Comparison of ENCODE assay signal across 12 cellular contexts in genomic region chr18:76859474-76860339, GRCh38. TPM values are rescaled to one million over a fixed set of nuclear protein-coding genes. Genes with fewer than 3 reads are reported as not detected.
A peak's percentile ranks its signal among the peaks of the same experiment; 100 is the strongest.
DNase-seq lines count a peak whose midpoint lies in the region; ATAC-seq and TF ChIP-seq lines count a peak whose summit lies in the region.
"Had no signal": no experiment of that assay in that cellular context is flagged by ENCODE, and none has a peak within 500 bp of the region (broad histone marks: within the 10 kb centered on the region; RNA-seq: fewer than 3 reads in every experiment).

No MANE protein-coding gene starts in this region.

- ATAC-seq in HG02678 (IDR thresholded peaks at IDR 0.05; ENCODE audit: unreplicated experiment): peak; percentile 95
- peak; percentile 99 for ATAC-seq in activated T-helper 17 cell treated with anti-CD3 and anti-CD28 coated beads, Interleukin-2, amount 50 U/mL, for 72 hours (replicated peaks)
- ATAC-seq: gastrocnemius medialis had no signal

- H3K36me3 Mint-ChIP-seq in activated naive CD4-positive, alpha-beta T cell treated with anti-CD3 and anti-CD28 coated beads, Interleukin-2, amount 50 U/mL, for 24 hours: peaks cover 26% of the 10 kb centered on the region
- H3K36me3 Mint-ChIP-seq in activated T-helper 17 cell treated with anti-CD3 and anti-CD28 coated beads, Interleukin-2, amount 50 U/mL, for 72 hours (ENCODE audit: low read depth): peaks cover 78% of the 10 kb centered on the region
- H3K36me3 Mint-ChIP-seq in stimulated activated naive CD8-positive, alpha-beta T cell treated with anti-CD3 and anti-CD28 coated beads, Interleukin-15, Interleukin-2, amounts not matched to agents 100 ng/mL and 50 ng/mL, for 24 hours (ENCODE audit: low read depth): peaks cover 57% of the 10 kb centered on the region

- H3K4me3 ChIP-seq in tibial nerve: no peak overlapping the region
- no peak overlapping the region for H3K4me3 ChIP-seq in prostate gland
- H3K4me3 ChIP-seq: gastrocnemius medialis, MG63, spleen had no signal

- H3K27ac ChIP-seq in tibial nerve (no peak overlapping the region), prostate gland (no peak overlapping the region)
- H3K27ac ChIP-seq: gastrocnemius medialis, spleen had no signal

- peaks cover 29% of the 10 kb centered on the region for H3K4me1 Mint-ChIP-seq in activated naive CD4-positive, alpha-beta T cell treated with anti-CD3 and anti-CD28 coated beads, Interleukin-2, amount 50 U/mL, for 24 hours
- peaks cover 22% of the 10 kb centered on the region for H3K4me1 Mint-ChIP-seq in activated T-helper 17 cell treated with anti-CD3 and anti-CD28 coated beads, Interleukin-2, amount 50 U/mL, for 72 hours
- peaks cover 33% of the 10 kb centered on the region for H3K4me1 Mint-ChIP-seq in stimulated activated naive CD8-positive, alpha-beta T cell treated with anti-CD3 and anti-CD28 coated beads, Interleukin-15, Interleukin-2, amounts not matched to agents 100 ng/mL and 50 ng/mL, for 24 hours (ENCODE audit: low read depth)

- H3K27me3 ChIP-seq in tibial nerve (no peaks in the 10 kb centered on the region), prostate gland (replicated peaks; ENCODE audit: insufficient read depth) (no peaks in the 10 kb centered on the region)
- H3K27me3 ChIP-seq: gastrocnemius medialis, MG63, spleen had no signal

- no peak for DNase-seq in activated naive CD4-positive, alpha-beta T cell (lab: John Stamatoyannopoulos, UW)
- no peak for DNase-seq in tibial nerve (ENCODE audit: low spot score in 2 of 2)
- DNase-seq in prostate gland (ENCODE audit: low spot score): no peak
- DNase-seq in NCI-H2196 treated with DMSO at 0.1 percent for 48 hours (lab: John Stamatoyannopoulos, UW; ENCODE audit: unreplicated experiment): no peak
- DNase-seq: cerebellar nuclear complex, gastrocnemius medialis, MG63, spleen had no signal

- H3K4me1 ChIP-seq in tibial nerve (no peaks in the 10 kb centered on the region), prostate gland (replicated peaks) (no peaks in the 10 kb centered on the region)
- H3K4me1 ChIP-seq: gastrocnemius medialis, spleen had no signal

- H3K27me3 Mint-ChIP-seq in activated naive CD4-positive, alpha-beta T cell treated with anti-CD3 and anti-CD28 coated beads, Interleukin-2, amount 50 U/mL, for 24 hours: no peaks in the 10 kb centered on the region
- H3K27me3 Mint-ChIP-seq in activated T-helper 17 cell treated with anti-CD3 and anti-CD28 coated beads, Interleukin-2, amount 50 U/mL, for 72 hours: no peaks in the 10 kb centered on the region
- H3K27me3 Mint-ChIP-seq in stimulated activated naive CD8-positive, alpha-beta T cell treated with anti-CD3 and anti-CD28 coated beads, Interleukin-15, Interleukin-2, amounts not matched to agents 100 ng/mL and 50 ng/mL, for 24 hours: no peaks in the 10 kb centered on the region

- peak overlapping the region; percentile 8 for H3K4me3 Mint-ChIP-seq in activated naive CD4-positive, alpha-beta T cell treated with anti-CD3 and anti-CD28 coated beads, Interleukin-2, amount 50 U/mL, for 24 hours
- peak overlapping the region; percentile 75 for H3K4me3 Mint-ChIP-seq in activated T-helper 17 cell treated with anti-CD3 and anti-CD28 coated beads, Interleukin-2, amount 50 U/mL, for 72 hours
- H3K4me3 Mint-ChIP-seq in stimulated activated naive CD8-positive, alpha-beta T cell treated with anti-CD3 and anti-CD28 coated beads, Interleukin-15, Interleukin-2, amounts not matched to agents 100 ng/mL and 50 ng/mL, for 24 hours: peak overlapping the region; percentile 42

- TF ChIP-seq CTCF in tibial nerve (IDR thresholded peaks at IDR 0.05) (no peak), prostate gland (IDR thresholded peaks at IDR 0.05) (no peak)

- intact Hi-C loops in prostate gland (cut with DNase I): no loop called here

- TF ChIP-seq POLR2A in tibial nerve (IDR thresholded peaks at IDR 0.05): no peak
- no peak for TF ChIP-seq POLR2A in prostate gland (IDR thresholded peaks at IDR 0.05)

- H3K36me3 ChIP-seq in tibial nerve: peaks cover 0 to 76% (median 3%) of the 10 kb centered on the region in 3 donors
- H3K36me3 ChIP-seq in prostate gland: no peaks in the 10 kb centered on the region

- no peaks in the 10 kb centered on the region for H3K9me3 Mint-ChIP-seq in activated naive CD4-positive, alpha-beta T cell treated with anti-CD3 and anti-CD28 coated beads, Interleukin-2, amount 50 U/mL, for 24 hours
- H3K9me3 Mint-ChIP-seq in activated T-helper 17 cell treated with anti-CD3 and anti-CD28 coated beads, Interleukin-2, amount 50 U/mL, for 72 hours: no peaks in the 10 kb centered on the region
- no peaks in the 10 kb centered on the region for H3K9me3 Mint-ChIP-seq in stimulated activated naive CD8-positive, alpha-beta T cell treated with anti-CD3 and anti-CD28 coated beads, Interleukin-15, Interleukin-2, amounts not matched to agents 100 ng/mL and 50 ng/mL, for 24 hours

- peak overlapping the region; percentile 76 for H3K27ac Mint-ChIP-seq in activated naive CD4-positive, alpha-beta T cell treated with anti-CD3 and anti-CD28 coated beads, Interleukin-2, amount 50 U/mL, for 24 hours
- peak overlapping the region; percentile 98 for H3K27ac Mint-ChIP-seq in activated T-helper 17 cell treated with anti-CD3 and anti-CD28 coated beads, Interleukin-2, amount 50 U/mL, for 72 hours
- H3K27ac Mint-ChIP-seq in stimulated activated naive CD8-positive, alpha-beta T cell treated with anti-CD3 and anti-CD28 coated beads, Interleukin-15, Interleukin-2, amounts not matched to agents 100 ng/mL and 50 ng/mL, for 24 hours: peak overlapping the region; percentile 85

- 84 to 85% methylated on average over 14 of the region's 14 CpGs for WGBS in tibial nerve, 2 donors
- 91% methylated on average over 14 of the region's 14 CpGs for WGBS in prostate gland

- no peak for TF ChIP-seq EP300 in tibial nerve (IDR thresholded peaks at IDR 0.05)

- H3K9me3 ChIP-seq in tibial nerve: no peaks in the 10 kb centered on the region
- H3K9me3 ChIP-seq in prostate gland: no peaks in the 10 kb centered on the region
- H3K9me3 ChIP-seq: gastrocnemius medialis, MG63, spleen had no signal

RNA-seq across cellular contexts. Expression of gene ZNF236, which starts 37.4 kb away (rescaled TPM):
- total RNA-seq in activated T-helper 17 cell treated with anti-CD3 and anti-CD28 coated beads, Interleukin-2, amount 50 U/mL, for 72 hours: 10 to 100 TPM; 19.3 to 20.1 TPM
- total RNA-seq in tibial nerve (10 to 100 TPM; 21.0 to 36.3 (median 31.8) TPM), prostate gland (10 to 100 TPM in 1 of 2 donors, 1 to 10 TPM in 1; 8.3 to 29.0 TPM)

Comparison
In these comparisons a context has a peak if more than half of its experiments do, and no peak if none do; other contexts are left out.
1. H3K4me3 Mint-ChIP-seq: peak in every context shown above with its lines; median percentile 75 in activated T-helper 17 cell treated with anti-CD3 and anti-CD28 coated beads, Interleukin-2, amount 50 U/mL, for 72 hours; 42 in stimulated activated naive CD8-positive, alpha-beta T cell treated with anti-CD3 and anti-CD28 coated beads, Interleukin-15, Interleukin-2, amounts not matched to agents 100 ng/mL and 50 ng/mL, for 24 hours; 8 in activated naive CD4-positive, alpha-beta T cell treated with anti-CD3 and anti-CD28 coated beads, Interleukin-2, amount 50 U/mL, for 24 hours.